Comparison of ENCODE assay signal across 16 cellular contexts in genomic region chr5:172434246-172434645, GRCh38. TPM values are rescaled to one million over a fixed set of nuclear protein-coding genes. Genes with fewer than 3 reads are reported as not detected.
DNase-seq lines count a peak whose midpoint lies in the region; ATAC-seq and TF ChIP-seq lines count a peak whose summit lies in the region.
"Had no signal": no experiment of that assay in that cellular context is flagged by ENCODE, and none has a peak within 500 bp of the region (broad histone marks: within the 10 kb centered on the region; RNA-seq: fewer than 3 reads in every experiment).

No MANE protein-coding gene starts in this region.

- H2AFZ ChIP-seq in neuronal stem cell (ENCODE audit: low read length) = no peak overlapping the region
- H2AFZ ChIP-seq: GM23338 had no signal

- H2BK15ac ChIP-seq in neuronal stem cell (ENCODE audit: low read length) = no peak overlapping the region

- no peak overlapping the region for H2AK5ac ChIP-seq in neuronal stem cell (ENCODE audit: low read depth, low read length)

- intact Hi-C loops in uterus (cut with DNase I; ENCODE audit: low total_unique reads) = no loop called here

- H3K79me1 ChIP-seq in neuronal stem cell (ENCODE audit: low read depth, low read length) = peaks cover 4% of the 10 kb centered on the region

- no peak overlapping the region for H2BK5ac ChIP-seq in neuronal stem cell (ENCODE audit: low read length)

- peaks cover 18% of the 10 kb centered on the region for H3K4me1 ChIP-seq in BE2C
- H3K4me1 ChIP-seq in gastroesophageal sphincter = peaks cover 6 to 94% (median 27%) of the 10 kb centered on the region in 3 donors
- peaks cover 0 to 8% of the 10 kb centered on the region in 2 donors for H3K4me1 ChIP-seq in neuronal stem cell (ENCODE audit: control insufficient read depth in 2 of 2, insufficient read depth in 1 of 2, low read depth in 1 of 2, low read length in 2 of 2)
- H3K4me1 ChIP-seq in uterus = peaks cover 6 to 21% of the 10 kb centered on the region in 2 donors

- TF ChIP-seq CTCF in BE2C (IDR thresholded peaks at IDR 0.05; ENCODE audit: low read depth, low read length) (no peak), gastroesophageal sphincter (IDR thresholded peaks at IDR 0.05) (no peak), uterus (IDR thresholded peaks at IDR 0.05) (no peak)

- no peak overlapping the region for H4K91ac ChIP-seq in neuronal stem cell (ENCODE audit: low read depth, low read length, poor library complexity)

- no peaks in the 10 kb centered on the region for H3K36me3 ChIP-seq in BE2C
- H3K36me3 ChIP-seq in gastroesophageal sphincter = peaks cover 0 to 2% of the 10 kb centered on the region in 2 donors
- peaks cover 2 to 65% of the 10 kb centered on the region in 2 donors for H3K36me3 ChIP-seq in neuronal stem cell (replicated peaks in 1 of 2; ENCODE audit: control insufficient read depth in 2 of 2, insufficient read depth in 2 of 2, low read length in 2 of 2)
- H3K36me3 ChIP-seq in uterus = no peaks in the 10 kb centered on the region

- H3K4ac ChIP-seq in neuronal stem cell (ENCODE audit: low read length) = no peak overlapping the region

- H3K23ac ChIP-seq in neuronal stem cell (ENCODE audit: low read depth, low read length, poor library complexity) = no peak overlapping the region

- peak overlapping the region; percentile 12 for H3K14ac ChIP-seq in neuronal stem cell (ENCODE audit: low read length)

- no peak overlapping the region for H2BK12ac ChIP-seq in neuronal stem cell (ENCODE audit: low read length)

- H3K27ac ChIP-seq in gastroesophageal sphincter (peak overlapping the region in 3 of 4 donors; percentile 2 to 80 (median 76)), neuronal stem cell (replicated peaks; ENCODE audit: low read length) (no peak overlapping the region), uterus (peak overlapping the region; percentile 55 to 95)

- TF ChIP-seq POLR2A in gastroesophageal sphincter (IDR thresholded peaks at IDR 0.05) = no peak
- no peak for TF ChIP-seq POLR2A in uterus (IDR thresholded peaks at IDR 0.05)

- H3K18ac ChIP-seq in neuronal stem cell (ENCODE audit: low read length) = peak overlapping the region; percentile 52

- no peaks in the 10 kb centered on the region for H3K9me3 ChIP-seq in BE2C
- H3K9me3 ChIP-seq in gastroesophageal sphincter = no peaks in the 10 kb centered on the region
- H3K9me3 ChIP-seq in neuronal stem cell (replicated peaks in 1 of 2; ENCODE audit: control insufficient read depth in 2 of 2, insufficient read depth in 1 of 2, low read depth in 1 of 2, low read length in 2 of 2) = no peaks in the 10 kb centered on the region
- no peaks in the 10 kb centered on the region for H3K9me3 ChIP-seq in uterus

- no peak overlapping the region for H3K9ac ChIP-seq in neuronal stem cell (ENCODE audit: low read depth, low read length, poor library complexity)

- H3K4me3 ChIP-seq in BE2C (ENCODE audit: low read depth, low read length) (no peak overlapping the region), gastroesophageal sphincter (no peak overlapping the region), neuronal stem cell (ENCODE audit: low read length in 2 of 2) (no peak overlapping the region), uterus (no peak overlapping the region)
- H3K4me3 ChIP-seq: GM12878, GM23338 had no signal

- no peaks in the 10 kb centered on the region for H3K27me3 ChIP-seq in BE2C
- H3K27me3 ChIP-seq in gastroesophageal sphincter = no peaks in the 10 kb centered on the region
- no peaks in the 10 kb centered on the region for H3K27me3 ChIP-seq in neuronal stem cell (ENCODE audit: control insufficient read depth in 3 of 3, insufficient read depth in 3 of 3, low read depth in 1 of 3, low read length in 3 of 3)
- H3K27me3 ChIP-seq in uterus = no peaks in the 10 kb centered on the region

- no peak for TF ChIP-seq EP300 in gastroesophageal sphincter (IDR thresholded peaks at IDR 0.05)

- DNase-seq in BE2C = peak; percentile 25
- no peak for DNase-seq in neuronal stem cell (ENCODE audit: low spot score)
- no peak for DNase-seq in uterus
- DNase-seq in DMS53 (lab: John Stamatoyannopoulos, UW) = no peak
- DNase-seq in NOMO-1 (lab: John Stamatoyannopoulos, UW; ENCODE audit: unreplicated experiment in 2 of 2) = no peak
- DNase-seq: ACHN; C1 segment of cervical spinal cord; Calu3; CD4-positive, alpha-beta T cell; DMS 273 treated with DMSO at 0.1 percent for 48 hours; DMS79; H7 had no signal

- H2BK120ac ChIP-seq in neuronal stem cell (ENCODE audit: low read depth, low read length) = no peak overlapping the region

- ATAC-seq in gastroesophageal sphincter (no peak), HG03457 (IDR thresholded peaks at IDR 0.05; ENCODE audit: unreplicated experiment) (no peak)
- ATAC-seq: GM12878, GM23338 had no signal

- 72 to 77% methylated on average over 6 of the region's 7 CpGs for WGBS in gastroesophageal sphincter (ENCODE audit: low coverage in 1 of 2), 2 donors
- WGBS in neuronal stem cell (ENCODE audit: extremely low coverage in 2 of 2, insufficient read length in 2 of 2, insufficient replicate concordance in 1 of 2), 2 donors = no CpG with 5 or more reads among the region's 7 CpGs

- H3K4me2 ChIP-seq in neuronal stem cell (ENCODE audit: insufficient read depth, low read length, poor library complexity, severe bottlenecking) = no peak overlapping the region
- H3K4me2 ChIP-seq: GM23338 had no signal

- no peak overlapping the region for H4K8ac ChIP-seq in neuronal stem cell (ENCODE audit: low read depth, low read length)

RNA-seq across cellular contexts. Expression of gene SH3PXD2B, which starts 20.1 kb away (rescaled TPM):
- polyA plus RNA-seq in BE2C (2012; ENCODE audit: insufficient read depth, insufficient read length, low read depth) = 6.0 TPM
- total RNA-seq in gastroesophageal sphincter = 10 to 100 TPM; 40.2 to 80.9 (median 56.0) TPM
- polyA plus RNA-seq in neuronal stem cell (2013, experiment 1 of 2) = 24.7 TPM
- polyA plus RNA-seq in neuronal stem cell (2013, experiment 2 of 2) = 25.6 TPM
- 10 to 100 TPM; 26.1 to 82.6 (median 31.0) TPM for total RNA-seq in uterus
